ENCODE assay signal across 23 cellular contexts in genomic region chr7:151690597-151690996, GRCh38.
DNase-seq lines count a peak whose midpoint lies in the region; ATAC-seq, FAIRE-seq and TF ChIP-seq lines count a peak whose summit lies in the region.
"Had no signal": no experiment of that assay in that cellular context is flagged by ENCODE, and none has a peak within 500 bp of the region (broad histone marks: within the 10 kb centered on the region; RNA-seq: fewer than 3 reads in every experiment).

No MANE protein-coding gene starts in this region.

- H4K20me1 ChIP-seq in astrocyte (ENCODE audit: insufficient read depth, low read length) (no peaks in the 10 kb centered on the region), hepatocyte (ENCODE audit: insufficient read depth, poor library complexity, severe bottlenecking) (no peaks in the 10 kb centered on the region), OCI-LY7 (ENCODE audit: insufficient read depth, low read length) (no peaks in the 10 kb centered on the region)

- H3K36me3 Mint-ChIP-seq in astrocyte (ENCODE audit: low read depth, unreplicated experiment): no peaks in the 10 kb centered on the region

- DNase-seq in A549 (ENCODE audit: low read depth in 1 of 2, low spot score in 1 of 2) (no peak), HT1080 (ENCODE audit: low read depth) (peak; percentile 63), astrocyte (ENCODE audit: low read depth) (peak; percentile 66), hepatocyte (ENCODE audit: low spot score) (peak; percentile 51), OCI-LY7 (ENCODE audit: low spot score) (no peak), mesenteric fat pad (ENCODE audit: low spot score) (no peak), testis (no peak)
- DNase-seq: activated CD4-positive, alpha-beta T cell treated with anti-CD3 and anti-CD28 coated beads, Interleukin-2, amount 50 U/mL, for 48 hours; activated naive CD4-positive, alpha-beta T cell treated with anti-CD3 and anti-CD28 coated beads for 36 hours; DMS153; hypothalamus; MV-4-11; NCI-H1930; NCI-H446 treated with DMSO at 0.1 percent for 48 hours; right lobe of liver; SHP77; stimulated activated CD4-positive, alpha-beta T cell treated with anti-CD3 and anti-CD28 coated beads, Interleukin-1b, Interleukin-23, amount 100 ng/mL, for 48 hours; stimulated activated naive CD8-positive, alpha-beta T cell treated with anti-CD3 and anti-CD28 coated beads, Interleukin-15, amount 100 ng/mL, for 72 hours; upper lobe of left lung; WERI-Rb-1 had no signal

- TF ChIP-seq EP300 in A549 (IDR thresholded peaks at IDR 0.05): no peak

- H3K4me3 ChIP-seq in A549: no peak overlapping the region
- no peak overlapping the region for H3K4me3 ChIP-seq in astrocyte (ENCODE audit: insufficient read depth, low read depth, low read length)
- H3K4me3 ChIP-seq in hepatocyte: no peak overlapping the region
- H3K4me3 ChIP-seq in OCI-LY7 (ENCODE audit: low read depth, low read length, poor library complexity, severe bottlenecking): no peak overlapping the region
- H3K4me3 ChIP-seq in testis: no peak overlapping the region
- H3K4me3 ChIP-seq: right lobe of liver, upper lobe of left lung had no signal

- TF ChIP-seq POLR2A in A549 (IDR thresholded peaks at IDR 0.05; ENCODE audit: low read length): no peak
- TF ChIP-seq POLR2A in testis (IDR thresholded peaks at IDR 0.05): no peak

- POLR2A ChIA-PET in A549 (lab: Yijun Ruan, JAX): interaction anchor here (2.0 kb wide), 1 partner anchor 59 kb away, joined by 6 read pairs; no protein-coding TSS in a partner anchor
- POLR2A ChIA-PET in OCI-LY7 (lab: Charles Lee): interaction anchor here (0.6 kb wide), 1 partner anchor 28 kb away, joined by 3 read pairs; no protein-coding TSS in a partner anchor

- ATAC-seq in A549 (no peak), GM19035 (IDR thresholded peaks at IDR 0.05; ENCODE audit: unreplicated experiment) (no peak)
- ATAC-seq: esophagus mucosa; right lobe of liver; stimulated activated naive CD8-positive, alpha-beta T cell treated with anti-CD3 and anti-CD28 coated beads, Interleukin-15, amount 100 ng/mL, for 72 hours had no signal

- FAIRE-seq in A549 (lab: Jason Lieb, UNC): no peak
- FAIRE-seq in astrocyte (lab: Jason Lieb, UNC): peak; percentile 50

- peak overlapping the region; percentile 74 for H3K4me2 ChIP-seq in A549
- H3K4me2 ChIP-seq in astrocyte (ENCODE audit: low read length): peak overlapping the region; percentile 36
- H3K4me2 ChIP-seq in hepatocyte: no peak overlapping the region
- no peak overlapping the region for H3K4me2 ChIP-seq in OCI-LY7 (ENCODE audit: low read length)

- TF ChIP-seq RAD21 in A549 (conservative IDR thresholded peaks at IDR 0.05 in 1 of 2, IDR thresholded peaks at IDR 0.05 in 1 of 2): no peak

- no peak overlapping the region for H3K9ac ChIP-seq in astrocyte (ENCODE audit: low read length)

- no TSS peak for BruUV-seq in OCI-LY7 (replicated peaks; lab: Mats Ljungman, UMichigan)

- peaks cover 44% of the 10 kb centered on the region for H3K4me1 Mint-ChIP-seq in astrocyte (ENCODE audit: low read depth, unreplicated experiment)

- TF ChIP-seq CTCF in A549 (IDR thresholded peaks at IDR 0.05) (no peak), astrocyte (IDR thresholded peaks at IDR 0.05; ENCODE audit: insufficient read depth, low read depth, low read length) (no peak), hepatocyte (IDR thresholded peaks at IDR 0.05; ENCODE audit: poor library complexity) (no peak), OCI-LY7 (conservative IDR thresholded peaks at IDR 0.05; ENCODE audit: low read length) (no peak), testis (IDR thresholded peaks at IDR 0.05) (no peak)

- no peak overlapping the region for H2AFZ ChIP-seq in astrocyte (ENCODE audit: low read depth, low read length)
- no peak overlapping the region for H2AFZ ChIP-seq in hepatocyte
- H2AFZ ChIP-seq in OCI-LY7 (ENCODE audit: low read length): no peak overlapping the region

- H3K4me1 ChIP-seq in A549 (peaks cover 66% of the 10 kb centered on the region), astrocyte (ENCODE audit: insufficient read depth, low read length) (peaks cover 46% of the 10 kb centered on the region), hepatocyte (ENCODE audit: insufficient read depth) (peaks cover 50% of the 10 kb centered on the region), OCI-LY7 (ENCODE audit: insufficient read depth, low read length, poor library complexity, severe bottlenecking) (no peaks in the 10 kb centered on the region), testis (peaks cover 3% of the 10 kb centered on the region)

- peaks cover under 1% of the 10 kb centered on the region for H3K27me3 ChIP-seq in astrocyte (ENCODE audit: insufficient read depth, low read length)
- no peaks in the 10 kb centered on the region for H3K27me3 ChIP-seq in hepatocyte
- no peaks in the 10 kb centered on the region for H3K27me3 ChIP-seq in testis
- H3K27me3 ChIP-seq: right lobe of liver, upper lobe of left lung had no signal

- H3K9me2 ChIP-seq in hepatocyte (replicated peaks; ENCODE audit: insufficient read depth) (no peaks in the 10 kb centered on the region), OCI-LY7 (ENCODE audit: insufficient read depth, low read length) (no peaks in the 10 kb centered on the region)

- CTCF ChIA-PET in A549 (lab: Yijun Ruan, JAX) (interaction anchor here (0.6 to 2.9 kb wide), 13 partner anchors 8 to 121 kb away, joined by 3 to 17 read pairs (median 4); no protein-coding TSS in a partner anchor), OCI-LY7 (lab: Charles Lee; ENCODE audit: unreplicated experiment) (no interaction called here)

- H3K4me3 Mint-ChIP-seq in astrocyte (ENCODE audit: unreplicated experiment): no peak overlapping the region
- H3K4me3 Mint-ChIP-seq: activated naive CD4-positive, alpha-beta T cell treated with anti-CD3 and anti-CD28 coated beads for 36 hours; stimulated activated naive CD8-positive, alpha-beta T cell treated with anti-CD3 and anti-CD28 coated beads, Interleukin-15, amount 100 ng/mL, for 72 hours had no signal

- intact Hi-C loops in OCI-LY7 (cut with micrococcal nuclease; ENCODE audit: unreplicated experiment) (no loop called here), testis (cut with DNase I; ENCODE audit: low total_unique reads) (no loop called here)

- 41% methylated on average over 6 of the region's 6 CpGs for WGBS in A549 (ENCODE audit: missing lambda C conversion rate)
- 54% methylated on average over 6 of the region's 6 CpGs for WGBS in hepatocyte (ENCODE audit: low lambda C conversion rate, missing lambda C conversion rate)
- 67 to 77% methylated on average over 6 of the region's 6 CpGs for WGBS in testis, 2 donors

- peaks cover 3% of the 10 kb centered on the region for H3K27me3 Mint-ChIP-seq in astrocyte (ENCODE audit: low read depth, unreplicated experiment)
- H3K27me3 Mint-ChIP-seq: IgD-negative memory B cell; stimulated activated naive CD8-positive, alpha-beta T cell treated with anti-CD3 and anti-CD28 coated beads, Interleukin-15, amount 100 ng/mL, for 72 hours had no signal

- no peaks in the 10 kb centered on the region for H3K79me2 ChIP-seq in astrocyte (ENCODE audit: insufficient read depth, low read length)
- H3K79me2 ChIP-seq in hepatocyte: no peaks in the 10 kb centered on the region
- no peaks in the 10 kb centered on the region for H3K79me2 ChIP-seq in OCI-LY7 (ENCODE audit: insufficient read depth, low read depth, low read length)

- no peaks in the 10 kb centered on the region for H3K36me3 ChIP-seq in astrocyte (ENCODE audit: insufficient read depth, low read length)
- H3K36me3 ChIP-seq in hepatocyte (replicated peaks; ENCODE audit: insufficient read depth, low read depth): no peaks in the 10 kb centered on the region
- H3K36me3 ChIP-seq in OCI-LY7 (ENCODE audit: insufficient read depth, low read length): no peaks in the 10 kb centered on the region
- no peaks in the 10 kb centered on the region for H3K36me3 ChIP-seq in testis (ENCODE audit: low read depth, missing control alignments)
- H3K36me3 ChIP-seq: upper lobe of left lung, WERI-Rb-1 had no signal

- H3K27ac ChIP-seq in A549 (peak overlapping the region; percentile 82 to 93), astrocyte (ENCODE audit: low read depth, low read length) (no peak overlapping the region), hepatocyte (no peak overlapping the region), OCI-LY7 (ENCODE audit: low read depth, low read length, poor library complexity, severe bottlenecking) (no peak overlapping the region), testis (no peak overlapping the region)
- H3K27ac ChIP-seq: right lobe of liver, upper lobe of left lung, WERI-Rb-1 had no signal

- H3K27ac Mint-ChIP-seq in astrocyte (ENCODE audit: unreplicated experiment): peak overlapping the region; percentile 30
- H3K27ac Mint-ChIP-seq: activated naive CD4-positive, alpha-beta T cell treated with anti-CD3 and anti-CD28 coated beads for 36 hours; IgD-negative memory B cell; stimulated activated naive CD8-positive, alpha-beta T cell treated with anti-CD3 and anti-CD28 coated beads, Interleukin-15, amount 100 ng/mL, for 72 hours had no signal

- H3K9me3 Mint-ChIP-seq in astrocyte (ENCODE audit: unreplicated experiment): no peaks in the 10 kb centered on the region
- H3K9me3 Mint-ChIP-seq: activated naive CD4-positive, alpha-beta T cell treated with anti-CD3 and anti-CD28 coated beads for 36 hours; IgD-negative memory B cell; stimulated activated naive CD8-positive, alpha-beta T cell treated with anti-CD3 and anti-CD28 coated beads, Interleukin-15, amount 100 ng/mL, for 72 hours had no signal

- no peaks in the 10 kb centered on the region for H3K9me3 ChIP-seq in A549
- H3K9me3 ChIP-seq in astrocyte (ENCODE audit: insufficient read depth, low read depth, low read length): no peaks in the 10 kb centered on the region
- no peaks in the 10 kb centered on the region for H3K9me3 ChIP-seq in hepatocyte (ENCODE audit: low read depth)
- no peaks in the 10 kb centered on the region for H3K9me3 ChIP-seq in OCI-LY7 (ENCODE audit: low read length)
- no peaks in the 10 kb centered on the region for H3K9me3 ChIP-seq in testis
- H3K9me3 ChIP-seq: right lobe of liver, upper lobe of left lung had no signal

TF ChIP-seq in A549, 52 proteins besides CTCF, POLR2A, EP300 and RAD21:
- TF ChIP-seq MYC (IDR thresholded peaks at IDR 0.05; ENCODE audit: borderline replicate concordance, low read length) (no peak), HOXB13 (CRISPR knock-in tag; IDR thresholded peaks at IDR 0.05; ENCODE audit: low read depth) (no peak), CHD4 (IDR thresholded peaks at IDR 0.05; ENCODE audit: borderline replicate concordance) (no peak), PHF8 (IDR thresholded peaks at IDR 0.05; ENCODE audit: borderline replicate concordance, low read depth) (no peak), NR3C1 (IDR thresholded peaks at IDR 0.05) (no peak), FOSB (CRISPR knock-in tag; IDR thresholded peaks at IDR 0.05) (no peak), BHLHE40 (IDR thresholded peaks at IDR 0.05; ENCODE audit: low read depth, low read length) (no peak), CHD2 (IDR thresholded peaks at IDR 0.05; ENCODE audit: low read length, partially characterized antibody) (no peak), MAFK (IDR thresholded peaks at IDR 0.05; ENCODE audit: partially characterized antibody) (no peak)

Comparison
In these comparisons a context has a peak if more than half of its experiments do, and no peak if none do; other contexts are left out.
1. DNase-seq: peak in HT1080 (single experiment), astrocyte (single experiment) and hepatocyte (single experiment); none in A549 (0 of 2), OCI-LY7 (single experiment), mesenteric fat pad (single experiment) and testis (single experiment).
2. H3K27ac ChIP-seq: peak in A549 (2 of 2); none in astrocyte (single experiment), hepatocyte (single experiment), OCI-LY7 (single experiment) and testis (0 of 2).
3. H3K4me2 ChIP-seq: peak in A549 (single experiment) and astrocyte (single experiment); none in hepatocyte (single experiment) and OCI-LY7 (single experiment).